20 cellular contexts compared by ENCODE assay signal in the genomic region with DNA sequence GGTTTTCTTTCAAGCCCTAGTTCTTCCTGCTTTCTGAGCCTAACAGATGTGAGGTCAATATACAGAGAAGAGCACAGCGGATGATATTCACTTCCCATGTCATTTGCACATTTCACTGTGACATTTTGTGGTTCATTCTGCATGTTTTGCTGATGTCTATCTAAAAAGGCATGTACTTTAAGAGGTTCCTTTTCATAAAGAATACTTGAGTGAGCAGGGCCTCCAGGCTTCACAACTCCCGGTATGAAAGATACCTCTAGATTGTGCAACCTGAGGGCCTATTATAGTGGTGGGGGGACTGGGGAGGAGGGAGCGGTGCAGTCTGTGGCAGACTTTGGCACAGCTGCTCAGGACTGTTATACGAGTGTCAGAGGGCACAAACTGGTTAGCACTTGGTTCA. TPM values are rescaled to one million over a fixed set of nuclear protein-coding genes. Genes with fewer than 3 reads are reported as not detected.
A peak's percentile ranks its signal among the peaks of the same experiment; 100 is the strongest.
DNase-seq lines count a peak whose midpoint lies in the region; ATAC-seq and TF ChIP-seq lines count a peak whose summit lies in the region.
"Had no signal": no experiment of that assay in that cellular context is flagged by ENCODE, and none has a peak within 500 bp of the region (broad histone marks: within the 10 kb centered on the region; RNA-seq: fewer than 3 reads in every experiment).

No MANE protein-coding gene starts in this region.

- no peaks in the 10 kb centered on the region for H4K20me1 ChIP-seq in osteoblast (ENCODE audit: insufficient read depth, low read length)

- H3K27ac ChIP-seq in HL-60 (replicated peaks), result peak overlapping the region; percentile 43
- H3K27ac ChIP-seq in left lung, result no peak overlapping the region
- no peak overlapping the region for H3K27ac ChIP-seq in osteoblast (ENCODE audit: low read depth, low read length)
- H3K27ac ChIP-seq: foreskin keratinocyte, stomach had no signal

- no peak overlapping the region for H3K4me2 ChIP-seq in osteoblast (ENCODE audit: insufficient read depth, low read length)

- H3K27me3 ChIP-seq in HL-60 (ENCODE audit: insufficient read depth, poor library complexity, severe bottlenecking) (no peaks in the 10 kb centered on the region), left lung (no peaks in the 10 kb centered on the region), osteoblast (ENCODE audit: insufficient read depth, low read length) (no peaks in the 10 kb centered on the region)
- H3K27me3 ChIP-seq: foreskin keratinocyte, stomach had no signal

- no peaks in the 10 kb centered on the region for H3K79me2 ChIP-seq in osteoblast (ENCODE audit: insufficient read depth, low read length)

- no peak for TF ChIP-seq CTCF in AG10803 (conservative IDR thresholded peaks at IDR 0.05; ENCODE audit: low read length)
- TF ChIP-seq CTCF in HL-60 (IDR thresholded peaks at IDR 0.05; ENCODE audit: insufficient read depth, low read length), result no peak
- TF ChIP-seq CTCF in left lung (IDR thresholded peaks at IDR 0.05), result no peak
- no peak for TF ChIP-seq CTCF in osteoblast (IDR thresholded peaks at IDR 0.05; ENCODE audit: extremely low read depth, low read depth, low read length)

- no peak overlapping the region for H2AFZ ChIP-seq in osteoblast (ENCODE audit: low read length)

- intact Hi-C loops in left lung (cut with DNase I), result no loop called here

- H3K4me3 ChIP-seq in AG10803 (ENCODE audit: low read length) (no peak overlapping the region), HL-60 (replicated peaks; ENCODE audit: insufficient read depth, low read length) (no peak overlapping the region), left lung (no peak overlapping the region), osteoblast (ENCODE audit: insufficient read depth, low read length) (no peak overlapping the region)
- H3K4me3 ChIP-seq: GM12878, mucosa of descending colon, stomach had no signal

- DNase-seq in AG10803 (ENCODE audit: low read depth), result peak; percentile 35
- DNase-seq in HL-60 (ENCODE audit: low read depth in 1 of 2, low spot score in 1 of 2), result peak; percentile 61 to 85
- peak; percentile 44 for DNase-seq in OCI-M1 (lab: John Stamatoyannopoulos, UW)
- DNase-seq in left lung, result peak in 1 of 2 donors; percentile 45
- no peak for DNase-seq in osteoblast (ENCODE audit: insufficient read length, low spot score, missing footprints)
- no peak for DNase-seq in NCI-H510A (lab: John Stamatoyannopoulos, UW)
- no peak for DNase-seq in DMS 273 (lab: John Stamatoyannopoulos, UW; ENCODE audit: unreplicated experiment)
- DNase-seq: activated CD4-positive, alpha-beta T cell treated with anti-CD3 and anti-CD28 coated beads, Interleukin-2, amount 50 U/mL, for 4 hours; activated naive CD4-positive, alpha-beta T cell treated with anti-CD3 and anti-CD28 coated beads for 36 hours; aorta; foreskin keratinocyte; mucosa of descending colon; NCI-H2029 treated with DMSO at 0.1 percent for 48 hours; occipital lobe; RPMI8226; stomach had no signal

- H3K4me1 ChIP-seq in left lung (peaks cover 0 to 6% of the 10 kb centered on the region in 2 donors), osteoblast (ENCODE audit: insufficient read depth, low read length) (no peaks in the 10 kb centered on the region)

- H3K36me3 ChIP-seq in left lung (no peaks in the 10 kb centered on the region), osteoblast (ENCODE audit: insufficient read depth, low read length) (no peaks in the 10 kb centered on the region)
- H3K36me3 ChIP-seq: stomach had no signal

- H3K9me3 ChIP-seq in left lung (no peaks in the 10 kb centered on the region), osteoblast (ENCODE audit: low read depth, low read length) (no peaks in the 10 kb centered on the region)
- H3K9me3 ChIP-seq: mucosa of descending colon, stomach had no signal

- ATAC-seq in left lung (peak; percentile 94), GM21367 (IDR thresholded peaks at IDR 0.05; ENCODE audit: unreplicated experiment) (no peak)
- ATAC-seq: foreskin keratinocyte, GM12878, mucosa of descending colon, sciatic nerve had no signal

RNA-seq across cellular contexts. Expression of a gene that starts 54.6 kb away (rescaled TPM):
- total RNA-seq in left lung (under 1 TPM; 0.20 to 0.37 TPM), osteoblast (not detected in 2 replicates)
- total RNA-seq: activated naive CD4-positive, alpha-beta T cell treated with anti-CD3 and anti-CD28 coated beads for 36 hours; chondrocyte; foreskin keratinocyte; GM12878; occipital lobe had no signal

Comparison
In these comparisons a context has a peak if more than half of its experiments do, and no peak if none do; other contexts are left out.
1. DNase-seq: peak in AG10803 (single experiment), HL-60 (2 of 2) and OCI-M1 (single experiment); none in osteoblast (single experiment), NCI-H510A (single experiment) and DMS 273 (single experiment).